3 cellular contexts compared by ENCODE assay signal in the genomic region with DNA sequence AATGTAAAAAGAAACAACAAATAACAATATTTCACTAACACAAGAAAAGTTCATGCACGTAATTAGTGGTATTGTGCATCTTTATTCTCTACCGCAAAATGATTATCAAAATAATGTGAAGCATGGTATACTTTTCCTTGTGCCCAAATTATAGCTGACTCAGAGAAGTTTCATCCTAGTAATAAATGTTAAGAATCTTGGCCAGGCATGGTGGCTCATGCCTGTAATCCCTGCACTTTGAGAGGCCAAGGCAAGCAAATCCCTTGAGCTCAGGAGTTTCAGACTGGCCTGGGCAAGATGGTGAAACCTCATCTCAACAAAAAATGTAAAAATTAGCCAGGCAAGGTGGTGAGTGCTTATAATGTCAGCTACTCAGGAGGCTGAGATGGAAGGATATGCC.
TF ChIP-seq lines count a peak whose summit lies in the region.

No MANE protein-coding gene starts in this region.

TF ChIP-seq in A549, 52 proteins besides CTCF, POLR2A, EP300 and RAD21:
- TF ChIP-seq SMC3 (IDR thresholded peaks at IDR 0.05): no peak
- no peak for TF ChIP-seq NFE2L2 (conservative IDR thresholded peaks at IDR 0.05; ENCODE audit: low read length)
- peak; percentile 18 for TF ChIP-seq MAFK (IDR thresholded peaks at IDR 0.05; ENCODE audit: partially characterized antibody)

TF ChIP-seq in IMR-90, 13 proteins besides CTCF, POLR2A, EP300 and RAD21:
- TF ChIP-seq MXI1 (IDR thresholded peaks at IDR 0.05; ENCODE audit: borderline replicate concordance, low read depth, low read length): no peak
- no peak for TF ChIP-seq CEBPB (IDR thresholded peaks at IDR 0.05; ENCODE audit: low read depth, low read length)
- TF ChIP-seq SMC3 (IDR thresholded peaks at IDR 0.05; ENCODE audit: low read depth, low read length): no peak
- TF ChIP-seq, protein P1, sequence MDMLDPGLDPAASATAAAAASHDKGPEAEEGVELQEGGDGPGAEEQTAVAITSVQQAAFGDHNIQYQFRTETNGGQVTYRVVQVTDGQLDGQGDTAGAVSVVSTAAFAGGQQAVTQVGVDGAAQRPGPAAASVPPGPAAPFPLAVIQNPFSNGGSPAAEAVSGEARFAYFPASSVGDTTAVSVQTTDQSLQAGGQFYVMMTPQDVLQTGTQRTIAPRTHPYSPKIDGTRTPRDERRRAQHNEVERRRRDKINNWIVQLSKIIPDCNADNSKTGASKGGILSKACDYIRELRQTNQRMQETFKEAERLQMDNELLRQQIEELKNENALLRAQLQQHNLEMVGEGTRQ (IDR thresholded peaks at IDR 0.05; ENCODE audit: low read depth, low read length): no peak
- peak; percentile 51 for TF ChIP-seq MAFK (IDR thresholded peaks at IDR 0.05; ENCODE audit: low read depth, low read length)
- no peak for TF ChIP-seq MAZ (IDR thresholded peaks at IDR 0.05; ENCODE audit: borderline replicate concordance, low read depth, low read length)
TF ChIP-seq in IMR-90: peak in this region for 1.

TF ChIP-seq in K562, 482 proteins besides CTCF, POLR2A, EP300 and RAD21:
- TF ChIP-seq ZNF316 (IDR thresholded peaks at IDR 0.05): peak; percentile 73
- TF ChIP-seq NCOA6 (IDR thresholded peaks at IDR 0.05): no peak
- peak; percentile 42; the same call in 1 of the 2 replicates for TF ChIP-seq C11orf30 (IDR thresholded peaks at IDR 0.05; ENCODE audit: low read depth)
- TF ChIP-seq, protein P2, sequence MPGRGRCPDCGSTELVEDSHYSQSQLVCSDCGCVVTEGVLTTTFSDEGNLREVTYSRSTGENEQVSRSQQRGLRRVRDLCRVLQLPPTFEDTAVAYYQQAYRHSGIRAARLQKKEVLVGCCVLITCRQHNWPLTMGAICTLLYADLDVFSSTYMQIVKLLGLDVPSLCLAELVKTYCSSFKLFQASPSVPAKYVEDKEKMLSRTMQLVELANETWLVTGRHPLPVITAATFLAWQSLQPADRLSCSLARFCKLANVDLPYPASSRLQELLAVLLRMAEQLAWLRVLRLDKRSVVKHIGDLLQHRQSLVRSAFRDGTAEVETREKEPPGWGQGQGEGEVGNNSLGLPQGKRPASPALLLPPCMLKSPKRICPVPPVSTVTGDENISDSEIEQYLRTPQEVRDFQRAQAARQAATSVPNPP (IDR thresholded peaks at IDR 0.05; ENCODE audit: borderline replicate concordance, insufficient read depth, insufficient read length): no peak
